Comparison of ENCODE assay signal across 1 cellular context in genomic region chr17:80990921-80991644, GRCh38.
TF ChIP-seq lines count a peak whose summit lies in the region.

No MANE protein-coding gene starts in this region.

TF ChIP-seq in HepG2, 621 proteins besides CTCF, POLR2A, EP300 and RAD21 (continued from another document and continues in another):
- TF ChIP-seq USF2 (IDR thresholded peaks at IDR 0.05; ENCODE audit: low read depth, low read length): no peak
- no peak for TF ChIP-seq USF2 (CRISPR knock-in tag; IDR thresholded peaks at IDR 0.05; ENCODE audit: borderline replicate concordance)
- no peak for TF ChIP-seq ZNF414 (CRISPR knock-in tag; IDR thresholded peaks at IDR 0.05)
- TF ChIP-seq ZBTB7B (CRISPR knock-in tag; IDR thresholded peaks at IDR 0.05): peak; percentile 50; the same call in 1 of the 2 replicates
- TF ChIP-seq SOX13 (IDR thresholded peaks at IDR 0.05): no peak
- peak in 1 of 2 experiments; percentile 44; a peak in 2 of 4 replicates for TF ChIP-seq SOX13 (CRISPR knock-in tag; conservative IDR thresholded peaks at IDR 0.05 in 1 of 2, IDR thresholded peaks at IDR 0.05 in 1 of 2)
- 0 out of 2 replicates have a peak, but pooled peaks have one; percentile 36 for TF ChIP-seq TMF1 (CRISPR knock-in tag; IDR thresholded peaks at IDR 0.05; ENCODE audit: low read depth)
- no peak for TF ChIP-seq ZNF792 (CRISPR knock-in tag; IDR thresholded peaks at IDR 0.05)
- TF ChIP-seq ARHGAP35 (CRISPR knock-in tag; IDR thresholded peaks at IDR 0.05; ENCODE audit: borderline replicate concordance): peak; percentile 77
- no peak for TF ChIP-seq ZNF704 (CRISPR knock-in tag; IDR thresholded peaks at IDR 0.05; ENCODE audit: borderline replicate concordance)
- TF ChIP-seq NRL (CRISPR knock-in tag; IDR thresholded peaks at IDR 0.05; ENCODE audit: borderline replicate concordance): 0 out of 2 replicates have a peak, but pooled peaks have one; percentile 41
- peak; percentile 72; the same call in 1 of the 2 replicates for TF ChIP-seq ZNF724P (CRISPR knock-in tag; IDR thresholded peaks at IDR 0.05; ENCODE audit: borderline replicate concordance)
- 0 out of 2 replicates have a peak, but pooled peaks have one; percentile 40 for TF ChIP-seq TCF7 (IDR thresholded peaks at IDR 0.05; ENCODE audit: low read depth)
- peak; percentile 72; the same call in 1 of the 2 replicates for TF ChIP-seq ZNF343 (CRISPR knock-in tag; IDR thresholded peaks at IDR 0.05)
- TF ChIP-seq CSRNP1 (CRISPR knock-in tag; IDR thresholded peaks at IDR 0.05): 0 out of 2 replicates have a peak, but pooled peaks have one; percentile 21
- no peak for TF ChIP-seq SRSF4 (IDR thresholded peaks at IDR 0.05; ENCODE audit: low read depth, low read length, poor library complexity, severe bottlenecking)
- TF ChIP-seq ZNF609 (CRISPR knock-in tag; IDR thresholded peaks at IDR 0.05; ENCODE audit: borderline replicate concordance): 0 out of 2 replicates have a peak, but pooled peaks have one; percentile 56
- peak; percentile 83 for TF ChIP-seq PATZ1 (CRISPR knock-in tag; IDR thresholded peaks at IDR 0.05)
- no peak for TF ChIP-seq TAF15 (IDR thresholded peaks at IDR 0.05; ENCODE audit: low read depth, low read length, poor library complexity, severe bottlenecking)
- no peak for TF ChIP-seq SNAI1 (CRISPR knock-in tag; IDR thresholded peaks at IDR 0.05; ENCODE audit: borderline replicate concordance)
- 0 out of 2 replicates have a peak, but pooled peaks have one; percentile 56 for TF ChIP-seq ELF4 (CRISPR knock-in tag; IDR thresholded peaks at IDR 0.05; ENCODE audit: borderline replicate concordance)
- TF ChIP-seq ZMYM3 (CRISPR knock-in tag; IDR thresholded peaks at IDR 0.05): peak; percentile 73
- TF ChIP-seq ZNF512 (CRISPR knock-in tag; IDR thresholded peaks at IDR 0.05): no peak
- no peak for TF ChIP-seq REL (CRISPR knock-in tag; conservative IDR thresholded peaks at IDR 0.05)
- TF ChIP-seq ZNF350 (CRISPR knock-in tag; IDR thresholded peaks at IDR 0.05; ENCODE audit: borderline replicate concordance, low read depth): peak; percentile 13; the same call in 1 of the 2 replicates
- TF ChIP-seq ZNF556 (CRISPR knock-in tag; IDR thresholded peaks at IDR 0.05; ENCODE audit: borderline replicate concordance): 0 out of 2 replicates have a peak, but pooled peaks have one; percentile 54
- TF ChIP-seq SAP130 (CRISPR knock-in tag; IDR thresholded peaks at IDR 0.05; ENCODE audit: low read depth): peak; percentile 39
- TF ChIP-seq SALL1 (CRISPR knock-in tag; IDR thresholded peaks at IDR 0.05): peak; percentile 45
- peak; percentile 11; the same call in 1 of the 2 replicates for TF ChIP-seq ZNF331 (CRISPR knock-in tag; IDR thresholded peaks at IDR 0.05)
- no peak for TF ChIP-seq POLR2AphosphoS2 (IDR thresholded peaks at IDR 0.05; ENCODE audit: low read depth, low read length)
- 0 out of 2 replicates have a peak, but pooled peaks have one; percentile 7 for TF ChIP-seq ZNF225 (CRISPR knock-in tag; IDR thresholded peaks at IDR 0.05)
- peak; percentile 65; the same call in 1 of the 2 replicates for TF ChIP-seq ZBTB7A (CRISPR knock-in tag; IDR thresholded peaks at IDR 0.05)
- TF ChIP-seq NR3C1 (CRISPR knock-in tag; IDR thresholded peaks at IDR 0.05): no peak
- TF ChIP-seq ZNF280B (CRISPR knock-in tag; IDR thresholded peaks at IDR 0.05; ENCODE audit: borderline replicate concordance): peak; percentile 58; the same call in 1 of the 2 replicates
- no peak for TF ChIP-seq ZNF44 (CRISPR knock-in tag; IDR thresholded peaks at IDR 0.05)
- TF ChIP-seq ZNF775 (CRISPR knock-in tag; IDR thresholded peaks at IDR 0.05; ENCODE audit: borderline replicate concordance): 0 out of 2 replicates have a peak, but pooled peaks have one; percentile 63
- no peak for TF ChIP-seq ZNF546 (CRISPR knock-in tag; conservative IDR thresholded peaks at IDR 0.05)
- peak; percentile 30; the same call in 1 of the 2 replicates for TF ChIP-seq PITX1 (CRISPR knock-in tag; IDR thresholded peaks at IDR 0.05)
- peak; percentile 8; the same call in 1 of the 2 replicates for TF ChIP-seq ZMYM4 (CRISPR knock-in tag; IDR thresholded peaks at IDR 0.05)
- TF ChIP-seq SIX4 (CRISPR knock-in tag; IDR thresholded peaks at IDR 0.05): no peak
- TF ChIP-seq HNF4A (CRISPR knock-in tag; IDR thresholded peaks at IDR 0.05): peak; percentile 81
- TF ChIP-seq POGZ (CRISPR knock-in tag; IDR thresholded peaks at IDR 0.05): no peak
- 0 out of 2 replicates have a peak, but pooled peaks have one; percentile 19 for TF ChIP-seq ETV6 (CRISPR knock-in tag; conservative IDR thresholded peaks at IDR 0.05)
- TF ChIP-seq RBM22 (optimal IDR thresholded peaks at IDR 0.05; ENCODE audit: low read length): no peak
- 0 out of 2 replicates have a peak, but pooled peaks have one; percentile 43 for TF ChIP-seq NCOR1 (IDR thresholded peaks at IDR 0.05; ENCODE audit: borderline replicate concordance, low read length)
- no peak for TF ChIP-seq ZBTB8A (CRISPR knock-in tag; IDR thresholded peaks at IDR 0.05; ENCODE audit: borderline replicate concordance, low read depth)
- TF ChIP-seq ARNTL (CRISPR knock-in tag; IDR thresholded peaks at IDR 0.05): peak; percentile 65; the same call in 1 of the 2 replicates
- no peak for TF ChIP-seq IRF2 (CRISPR knock-in tag; IDR thresholded peaks at IDR 0.05)
- TF ChIP-seq ZNF253 (CRISPR knock-in tag; IDR thresholded peaks at IDR 0.05; ENCODE audit: borderline replicate concordance): no peak
- peak; percentile 80 for TF ChIP-seq ZNF362 (CRISPR knock-in tag; IDR thresholded peaks at IDR 0.05; ENCODE audit: borderline replicate concordance)
